Comparison of ENCODE assay signal across 10 cellular contexts in genomic region chr6:105981888-105982358, GRCh38.
A peak's percentile ranks its signal among the peaks of the same experiment; 100 is the strongest.
DNase-seq lines count a peak whose midpoint lies in the region; ATAC-seq lines count a peak whose summit lies in the region.
"Had no signal": no experiment of that assay in that cellular context is flagged by ENCODE, and none has a peak within 500 bp of the region (broad histone marks: within the 10 kb centered on the region; RNA-seq: fewer than 3 reads in every experiment).

No MANE protein-coding gene starts in this region.

- peak overlapping the region; percentile 81 for H3K4me3 Mint-ChIP-seq in activated T-cell treated with anti-CD3 and anti-CD28 coated beads, Interleukin-2, amount 50 U/mL, for 4 hours
- peak overlapping the region; percentile 84 for H3K4me3 Mint-ChIP-seq in activated T-helper 1 cell treated with anti-CD3 and anti-CD28 coated beads, Interleukin-12 subunit alpha, Interleukin-12 subunit beta, Interleukin-2, Interleukin-4 antibody, amounts not matched to agents 30 ng/mL and 10 ng/mL and 1 ng/mL, durations not matched to agents 14 hours and 24 hours and 36 hours

- H3K36me3 Mint-ChIP-seq in activated T-cell treated with anti-CD3 and anti-CD28 coated beads, Interleukin-2, amount 50 U/mL, for 4 hours (ENCODE audit: insufficient read depth), result peaks cover 3% of the 10 kb centered on the region
- peaks cover 11% of the 10 kb centered on the region for H3K36me3 Mint-ChIP-seq in activated T-helper 1 cell treated with anti-CD3 and anti-CD28 coated beads, Interleukin-12 subunit alpha, Interleukin-12 subunit beta, Interleukin-2, Interleukin-4 antibody, amounts not matched to agents 30 ng/mL and 10 ng/mL and 1 ng/mL, durations not matched to agents 14 hours and 24 hours and 36 hours (ENCODE audit: low read depth)

- H3K9me3 Mint-ChIP-seq in activated T-cell treated with anti-CD3 and anti-CD28 coated beads, Interleukin-2, amount 50 U/mL, for 4 hours, result no peaks in the 10 kb centered on the region
- H3K9me3 Mint-ChIP-seq in activated T-helper 1 cell treated with anti-CD3 and anti-CD28 coated beads, Interleukin-12 subunit alpha, Interleukin-12 subunit beta, Interleukin-2, Interleukin-4 antibody, amounts not matched to agents 30 ng/mL and 10 ng/mL and 1 ng/mL, durations not matched to agents 14 hours and 24 hours and 36 hours, result no peaks in the 10 kb centered on the region

- peak overlapping the region; percentile 13 for H3K4me3 ChIP-seq in iPS-11a (ENCODE audit: low read depth, low read length)
- H3K4me3 ChIP-seq: SK-N-MC had no signal

- H3K27ac Mint-ChIP-seq in activated T-helper 1 cell treated with anti-CD3 and anti-CD28 coated beads, Interleukin-12 subunit alpha, Interleukin-12 subunit beta, Interleukin-2, Interleukin-4 antibody, amounts not matched to agents 30 ng/mL and 10 ng/mL and 1 ng/mL, durations not matched to agents 14 hours and 24 hours and 36 hours, result peak overlapping the region; percentile 82

- intact Hi-C loops in activated T-helper 1 cell treated with anti-CD3 and anti-CD28 coated beads, Interleukin-12 subunit alpha, Interleukin-12 subunit beta, Interleukin-2, Interleukin-4 antibody, amounts not matched to agents 30 ng/mL and 10 ng/mL and 1 ng/mL, durations not matched to agents 14 hours and 24 hours and 36 hours (cut with micrococcal nuclease), result loop anchor here (1.0 to 5.0 kb wide), 2 partner anchors 206 to 380 kb away; no protein-coding TSS in a partner anchor

- peaks cover 37% of the 10 kb centered on the region for H3K4me1 Mint-ChIP-seq in activated T-cell treated with anti-CD3 and anti-CD28 coated beads, Interleukin-2, amount 50 U/mL, for 4 hours (ENCODE audit: low read depth)
- H3K4me1 Mint-ChIP-seq in activated T-helper 1 cell treated with anti-CD3 and anti-CD28 coated beads, Interleukin-12 subunit alpha, Interleukin-12 subunit beta, Interleukin-2, Interleukin-4 antibody, amounts not matched to agents 30 ng/mL and 10 ng/mL and 1 ng/mL, durations not matched to agents 14 hours and 24 hours and 36 hours (ENCODE audit: low read depth), result peaks cover 79% of the 10 kb centered on the region

- no peak for ATAC-seq in activated T-cell treated with anti-CD3 and anti-CD28 coated beads, Interleukin-2, amount 50 U/mL, for 4 hours
- ATAC-seq in HG03159 (IDR thresholded peaks at IDR 0.05; ENCODE audit: unreplicated experiment) (no peak), GM21390 (IDR thresholded peaks at IDR 0.05; ENCODE audit: unreplicated experiment) (no peak)

- DNase-seq in activated T-cell treated with anti-CD3 and anti-CD28 coated beads, Interleukin-2, amount 50 U/mL, for 4 hours, result no peak
- no peak for DNase-seq in activated T-cell treated with anti-CD3 and anti-CD28 coated beads for 4 hours
- DNase-seq in activated T-helper 1 cell treated with anti-CD3 and anti-CD28 coated beads, Interleukin-12 subunit alpha, Interleukin-12 subunit beta, Interleukin-2, Interleukin-4 antibody, amounts not matched to agents 30 ng/mL and 10 ng/mL and 1 ng/mL, durations not matched to agents 14 hours and 24 hours and 36 hours (ENCODE audit: low spot score), result no peak
- DNase-seq in stimulated activated CD8-positive, alpha-beta memory T cell treated with anti-CD3 and anti-CD28 coated beads, Interleukin-4, amount 100 ng/mL, for 48 hours, result peak; percentile 33
- DNase-seq in stimulated activated CD4-positive, alpha-beta T cell treated with anti-CD3 and anti-CD28 coated beads, Interleukin-4, amount 100 ng/mL, for 4 hours, result no peak
- DNase-seq: NCI-H1694 had no signal

- H3K27me3 Mint-ChIP-seq in activated T-cell treated with anti-CD3 and anti-CD28 coated beads, Interleukin-2, amount 50 U/mL, for 4 hours (ENCODE audit: low read depth), result peaks cover 38% of the 10 kb centered on the region
- peaks cover under 1% of the 10 kb centered on the region for H3K27me3 Mint-ChIP-seq in activated T-helper 1 cell treated with anti-CD3 and anti-CD28 coated beads, Interleukin-12 subunit alpha, Interleukin-12 subunit beta, Interleukin-2, Interleukin-4 antibody, amounts not matched to agents 30 ng/mL and 10 ng/mL and 1 ng/mL, durations not matched to agents 14 hours and 24 hours and 36 hours (ENCODE audit: insufficient read depth)
